ENCODE assay signal across 8 cellular contexts in the genomic region with DNA sequence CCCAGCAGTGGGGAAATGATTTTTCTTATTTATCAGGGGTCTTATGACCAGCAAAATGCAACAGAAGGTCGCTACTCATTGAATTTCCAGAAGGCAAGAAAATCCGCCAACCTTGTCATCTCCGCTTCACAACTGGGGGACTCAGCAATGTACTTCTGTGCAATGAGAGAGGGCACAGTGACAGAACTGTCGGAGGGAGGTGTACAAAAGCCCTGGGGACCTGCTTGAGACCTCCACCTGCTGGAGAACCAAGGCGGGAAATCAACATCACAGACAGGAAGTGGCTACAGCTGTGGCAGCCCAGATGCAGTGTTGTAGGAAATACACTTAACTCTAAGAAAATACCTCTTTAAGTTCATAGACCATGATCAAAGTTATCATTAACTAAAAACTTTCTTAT.
DNase-seq lines count a peak whose midpoint lies in the region; ATAC-seq and TF ChIP-seq lines count a peak whose summit lies in the region.

No MANE protein-coding gene starts in this region.

- H3K9me3 Mint-ChIP-seq in activated T-helper 17 cell treated with anti-CD3 and anti-CD28 coated beads, Interleukin-2, amount 50 U/mL, for 72 hours, result peaks cover 6% of the 10 kb centered on the region

- no peak overlapping the region for H3K27ac ChIP-seq in adrenal gland
- no peak overlapping the region for H3K27ac ChIP-seq in substantia nigra (ENCODE audit: low read depth, low read length, poor library complexity, severe bottlenecking)

- intact Hi-C loops in adrenal gland (cut with DNase I), result no loop called here

- H3K9me3 ChIP-seq in adrenal gland (replicated peaks in 1 of 3), result no peaks in the 10 kb centered on the region

- H3K27me3 Mint-ChIP-seq in activated T-helper 17 cell treated with anti-CD3 and anti-CD28 coated beads, Interleukin-2, amount 50 U/mL, for 72 hours, result no peaks in the 10 kb centered on the region

- peaks cover 12% of the 10 kb centered on the region for H3K4me1 Mint-ChIP-seq in activated T-helper 17 cell treated with anti-CD3 and anti-CD28 coated beads, Interleukin-2, amount 50 U/mL, for 72 hours

- peak overlapping the region; percentile 76 for H3K4me3 Mint-ChIP-seq in activated T-helper 17 cell treated with anti-CD3 and anti-CD28 coated beads, Interleukin-2, amount 50 U/mL, for 72 hours

- H3K4me3 ChIP-seq in adrenal gland, result no peak overlapping the region

- no peaks in the 10 kb centered on the region for H3K27me3 ChIP-seq in adrenal gland

- WGBS in adrenal gland, 4 donors, result 55 to 62% (median 56%) methylated on average over 5 of the region's 5 CpGs

- no peaks in the 10 kb centered on the region for H3K36me3 Mint-ChIP-seq in activated T-helper 17 cell treated with anti-CD3 and anti-CD28 coated beads, Interleukin-2, amount 50 U/mL, for 72 hours (ENCODE audit: low read depth)

- no peak for TF ChIP-seq CTCF in adrenal gland (IDR thresholded peaks at IDR 0.05)

- ATAC-seq in GM19438 (IDR thresholded peaks at IDR 0.05; ENCODE audit: low read depth, unreplicated experiment), result peak; percentile 93
- peak; percentile 71 for ATAC-seq in HG03575 (IDR thresholded peaks at IDR 0.05; ENCODE audit: extremely low read depth, insufficient number of reproducible peaks, low FRiP score, unreplicated experiment)
- ATAC-seq in activated T-helper 17 cell treated with anti-CD3 and anti-CD28 coated beads, Interleukin-2, amount 50 U/mL, for 72 hours (replicated peaks), result peak; percentile 75

- no peaks in the 10 kb centered on the region for H3K4me1 ChIP-seq in adrenal gland (replicated peaks in 1 of 2)

- H3K27ac Mint-ChIP-seq in activated T-helper 17 cell treated with anti-CD3 and anti-CD28 coated beads, Interleukin-2, amount 50 U/mL, for 72 hours, result peak overlapping the region; percentile 83

- TF ChIP-seq POLR2A in adrenal gland (IDR thresholded peaks at IDR 0.05), result no peak

- H3K36me3 ChIP-seq in adrenal gland (replicated peaks in 1 of 2), result no peaks in the 10 kb centered on the region

- DNase-seq in stimulated activated CD4-positive, alpha-beta T cell treated with anti-CD3 and anti-CD28 coated beads, TNF-alpha, amount 100 ng/mL, for 24 hours (ENCODE audit: low read depth in 3 of 3), result peak in 2 of 3 experiments; percentile 22 to 37
- DNase-seq in adrenal gland, result no peak
- no peak for DNase-seq in NCI-H748 treated with DMSO at 0.1 percent for 48 hours (lab: John Stamatoyannopoulos, UW)
- DNase-seq in foreskin melanocyte, result no peak
- no peak for DNase-seq in substantia nigra (lab: John Stamatoyannopoulos, UW)

Comparison
In these comparisons a context has a peak if more than half of its experiments do, and no peak if none do; other contexts are left out.
1. DNase-seq: peak in stimulated activated CD4-positive, alpha-beta T cell treated with anti-CD3 and anti-CD28 coated beads, TNF-alpha, amount 100 ng/mL, for 24 hours (2 of 3); none in adrenal gland (0 of 7), NCI-H748 treated with DMSO at 0.1 percent for 48 hours (single experiment), foreskin melanocyte (single experiment) and substantia nigra (0 of 49).
2. Peak in every context shown above with its lines, with median percentiles within 50 percentile points of each other: ATAC-seq.